ENCODE assay signal across 1 cellular context in the genomic region with DNA sequence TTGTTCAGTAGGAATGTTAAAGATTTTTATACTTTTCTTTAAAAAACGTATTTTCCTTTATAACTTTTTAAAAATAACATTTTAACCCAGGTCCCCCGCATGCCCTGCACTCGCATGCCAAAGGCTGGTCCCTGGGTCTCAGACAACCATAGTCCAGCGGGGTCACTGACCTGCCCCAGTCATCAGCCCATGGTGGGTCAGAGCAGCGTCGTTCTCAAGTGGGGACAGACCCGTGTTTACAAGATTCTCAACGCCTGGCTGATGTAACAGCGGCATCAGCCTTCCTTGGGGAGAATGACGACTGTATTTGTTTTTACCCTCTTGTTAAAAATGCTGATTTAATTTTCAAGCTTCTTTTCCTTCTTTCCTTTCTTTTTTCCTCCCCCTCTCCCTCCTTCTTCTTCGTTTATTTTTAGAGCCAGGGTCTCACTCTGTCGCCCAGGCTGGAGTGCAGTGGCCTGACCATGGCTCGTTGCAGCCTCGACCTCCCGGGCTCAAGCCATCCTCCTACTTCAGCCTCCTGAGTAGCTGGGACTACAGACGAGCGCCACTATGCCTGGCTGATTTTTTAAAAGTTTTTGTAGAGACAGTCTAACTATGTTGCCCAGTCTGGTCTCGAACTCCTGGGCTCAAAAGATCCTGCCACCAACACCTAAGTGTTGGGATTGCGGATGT.
TF ChIP-seq lines count a peak whose summit lies in the region.

No MANE protein-coding gene starts in this region.

TF ChIP-seq in IMR-90, 13 proteins besides CTCF, POLR2A, EP300 and RAD21:
- TF ChIP-seq MAFK (IDR thresholded peaks at IDR 0.05; ENCODE audit: low read depth, low read length) (no peak), MXI1 (IDR thresholded peaks at IDR 0.05; ENCODE audit: borderline replicate concordance, low read depth, low read length) (no peak), RCOR1 (IDR thresholded peaks at IDR 0.05; ENCODE audit: insufficient replicate concordance, low read length) (no peak), FOS (IDR thresholded peaks at IDR 0.05; ENCODE audit: low read depth, low read length) (no peak), CHD1 (IDR thresholded peaks at IDR 0.05; ENCODE audit: low read depth, low read length) (no peak), BHLHE40 (IDR thresholded peaks at IDR 0.05; ENCODE audit: low read depth, low read length) (no peak), NFE2L2 (IDR thresholded peaks at IDR 0.05; ENCODE audit: low read depth, low read length) (no peak), SMC3 (IDR thresholded peaks at IDR 0.05; ENCODE audit: low read depth, low read length) (no peak), RFX5 (IDR thresholded peaks at IDR 0.05; ENCODE audit: low read depth, low read length) (no peak), CEBPB (IDR thresholded peaks at IDR 0.05; ENCODE audit: low read depth, low read length) (no peak), MAZ (IDR thresholded peaks at IDR 0.05; ENCODE audit: borderline replicate concordance, low read depth, low read length) (no peak)
- TF ChIP-seq, protein P1, sequence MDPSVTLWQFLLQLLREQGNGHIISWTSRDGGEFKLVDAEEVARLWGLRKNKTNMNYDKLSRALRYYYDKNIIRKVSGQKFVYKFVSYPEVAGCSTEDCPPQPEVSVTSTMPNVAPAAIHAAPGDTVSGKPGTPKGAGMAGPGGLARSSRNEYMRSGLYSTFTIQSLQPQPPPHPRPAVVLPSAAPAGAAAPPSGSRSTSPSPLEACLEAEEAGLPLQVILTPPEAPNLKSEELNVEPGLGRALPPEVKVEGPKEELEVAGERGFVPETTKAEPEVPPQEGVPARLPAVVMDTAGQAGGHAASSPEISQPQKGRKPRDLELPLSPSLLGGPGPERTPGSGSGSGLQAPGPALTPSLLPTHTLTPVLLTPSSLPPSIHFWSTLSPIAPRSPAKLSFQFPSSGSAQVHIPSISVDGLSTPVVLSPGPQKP (IDR thresholded peaks at IDR 0.05; ENCODE audit: borderline replicate concordance, low read depth, low read length) = no peak
TF ChIP-seq in IMR-90: peak in this region for 0.
